Comparison of ENCODE assay signal across 10 cellular contexts in the genomic region with DNA sequence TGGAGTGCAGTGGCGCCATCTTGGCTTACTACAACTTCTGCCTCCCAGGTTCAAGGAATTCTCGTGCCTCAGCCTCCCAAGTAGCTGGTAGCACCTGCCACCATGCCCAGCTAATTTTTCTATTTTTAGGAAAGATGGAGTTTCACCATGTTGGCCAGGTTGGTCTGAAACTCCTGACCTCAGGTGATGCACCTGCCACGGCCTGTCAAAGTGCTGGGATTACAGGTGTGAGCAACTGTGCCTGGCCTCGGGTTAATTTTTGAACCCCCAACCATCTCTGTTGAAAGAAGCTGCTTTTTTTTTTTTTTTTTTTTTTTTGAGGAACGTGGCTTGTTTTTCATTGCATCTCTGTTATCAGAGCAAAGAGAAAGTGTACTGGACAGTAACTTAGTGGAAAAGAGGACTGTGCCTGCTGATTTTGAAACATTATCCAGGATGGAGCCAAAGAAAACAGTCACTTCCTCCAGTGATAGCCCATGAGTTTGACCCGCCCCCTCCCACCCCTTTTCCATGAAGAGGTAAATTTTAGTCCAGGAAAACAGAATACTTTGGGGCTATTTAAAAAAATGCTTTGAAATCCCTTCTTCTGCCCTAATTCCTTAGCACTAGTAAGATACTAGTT. TPM values are rescaled to one million over a fixed set of nuclear protein-coding genes. Genes with fewer than 3 reads are reported as not detected.
DNase-seq lines count a peak whose midpoint lies in the region; TF ChIP-seq lines count a peak whose summit lies in the region.
"Had no signal": no experiment of that assay in that cellular context is flagged by ENCODE, and none has a peak within 500 bp of the region (broad histone marks: within the 10 kb centered on the region; RNA-seq: fewer than 3 reads in every experiment).

No MANE protein-coding gene starts in this region.

- H3K27ac ChIP-seq in ACC112 (ENCODE audit: low read depth, low read length) (peak overlapping the region; percentile 96), adipose tissue (ENCODE audit: low read depth, low read length) (peak overlapping the region; percentile 83), parathyroid adenoma (peak overlapping the region; percentile 83)

- H3K4me1 ChIP-seq in ACC112 (ENCODE audit: control insufficient read depth, insufficient read depth, low read length, unreplicated experiment) (peaks cover 73% of the 10 kb centered on the region), parathyroid adenoma (peaks cover 59% of the 10 kb centered on the region)

- H2AFZ ChIP-seq in ACC112 (ENCODE audit: low read length, unreplicated experiment) (no peak overlapping the region), parathyroid adenoma (no peak overlapping the region)

- H3K9ac ChIP-seq in parathyroid adenoma: no peak overlapping the region

- peaks cover 61% of the 10 kb centered on the region for H3K79me2 ChIP-seq in ACC112 (ENCODE audit: control insufficient read depth, insufficient read depth, low read length, unreplicated experiment)
- peaks cover 48% of the 10 kb centered on the region for H3K79me2 ChIP-seq in parathyroid adenoma

- no peaks in the 10 kb centered on the region for H3K9me3 ChIP-seq in parathyroid adenoma (ENCODE audit: control insufficient read depth, low read length)

- WGBS in adipose tissue, 3 donors: 52 to 79% (median 60%) methylated on average over 6 of the region's 6 CpGs

- peak overlapping the region; percentile 60 for H3K4me3 ChIP-seq in ACC112 (ENCODE audit: low read depth, low read length)
- peak overlapping the region; percentile 27 for H3K4me3 ChIP-seq in fibroblast of pulmonary artery (replicated peaks; ENCODE audit: low read depth, low read length)
- no peak overlapping the region for H3K4me3 ChIP-seq in parathyroid adenoma (ENCODE audit: low read depth, low read length)

- TF ChIP-seq CTCF in fibroblast of pulmonary artery (IDR thresholded peaks at IDR 0.05; ENCODE audit: low read length, missing control alignments) (no peak), parathyroid adenoma (IDR thresholded peaks at IDR 0.05) (no peak)

- no peaks in the 10 kb centered on the region for H3K27me3 ChIP-seq in ACC112 (ENCODE audit: insufficient read depth, low read length)
- H3K27me3 ChIP-seq in parathyroid adenoma (ENCODE audit: control insufficient read depth, insufficient read depth, low read length): no peaks in the 10 kb centered on the region

- H3K36me3 ChIP-seq in ACC112 (ENCODE audit: insufficient read depth, low read length) (no peaks in the 10 kb centered on the region), parathyroid adenoma (ENCODE audit: control insufficient read depth, insufficient read depth, low read length) (no peaks in the 10 kb centered on the region)

- H3K4me2 ChIP-seq in parathyroid adenoma (ENCODE audit: low read length): peak overlapping the region; percentile 34

- DNase-seq in fibroblast of pulmonary artery (ENCODE audit: low read depth) (peak; percentile 87), cortex of kidney (lab: John Stamatoyannopoulos, UW) (no peak), NCI-H2107 treated with DMSO at 0.1 percent for 48 hours (lab: John Stamatoyannopoulos, UW; ENCODE audit: unreplicated experiment) (no peak), T1000 (lab: John Stamatoyannopoulos, UW) (no peak)
- DNase-seq in activated CD8-positive, alpha-beta memory T cell treated with anti-CD3 and anti-CD28 coated beads, Interleukin-2, amount 50 U/mL, for 48 hours: no peak
- DNase-seq: ACHN; activated CD8-positive, alpha-beta memory T cell treated with anti-CD3 and anti-CD28 coated beads for 24 hours had no signal

RNA-seq across cellular contexts. Expression of gene WBP1L, which starts 38.3 kb away (rescaled TPM):
- 10 to 100 TPM; 13.4 to 64.1 (median 36.3) TPM for polyA plus RNA-seq in adipose tissue

RNA-seq across cellular contexts. Expression of gene CYP17A1, which starts 55.2 kb away (rescaled TPM):
- 1 to 10 TPM in 1 of 3 donors, under 1 TPM in 2; 0.34 to 2.4 (median 0.46) TPM for polyA plus RNA-seq in adipose tissue
